In genomic region chr10:91636892-91637291, GRCh38 we compare ENCODE assay signal across 39 cellular contexts. TPM values are rescaled to one million over a fixed set of nuclear protein-coding genes. Genes with fewer than 3 reads are reported as not detected.
"Had no signal": no experiment of that assay in that cellular context is flagged by ENCODE, and none has a peak within 500 bp of the region (broad histone marks: within the 10 kb centered on the region; RNA-seq: fewer than 3 reads in every experiment).

No MANE protein-coding gene starts in this region.

- H3K27ac ChIP-seq: brain microvascular endothelial cell, KMS-11, Peyer's patch, RWPE1 had no signal

- H3K9me3 Mint-ChIP-seq: activated CD4-positive, alpha-beta memory T cell treated with anti-CD3 and anti-CD28 coated beads, Interleukin-2, amount 10 ng/mL, durations not matched to agents 7 days and 5 days; activated naive CD8-positive, alpha-beta T cell treated with anti-CD3 and anti-CD28 coated beads for 36 hours; WTC11 had no signal

- DNase-seq: activated CD4-positive, alpha-beta memory T cell treated with anti-CD3 and anti-CD28 coated beads, Interleukin-2, amount 10 ng/mL, durations not matched to agents 7 days and 5 days; activated CD4-positive, alpha-beta T cell treated with anti-CD3 and anti-CD28 coated beads for 48 hours; activated CD4-positive, CD25-positive, alpha-beta regulatory T cell treated with anti-CD3 and anti-CD28 coated beads, Interleukin-2, amount 50 U/mL, for 72 hours; activated CD8-positive, alpha-beta memory T cell treated with anti-CD3 and anti-CD28 coated beads for 24 hours; activated CD8-positive, alpha-beta memory T cell treated with anti-CD3 and anti-CD28 coated beads, Interleukin-2, amount 10 ng/mL, durations not matched to agents 7 days and 5 days; activated CD8-positive, alpha-beta memory T cell treated with anti-CD3 and anti-CD28 coated beads, Interleukin-2, amount 50 U/mL, for 48 hours; activated effector memory CD4-positive, alpha-beta T cell treated with anti-CD3 and anti-CD28 coated beads, Interleukin-2, amount 50 U/mL, for 16 hours; activated naive CD4-positive, alpha-beta T cell; activated naive CD4-positive, alpha-beta T cell treated with anti-CD3 and anti-CD28 coated beads, Interleukin-2, amount 50 U/mL, for 16 hours; activated naive CD8-positive, alpha-beta T cell treated with anti-CD3 and anti-CD28 coated beads for 36 hours; activated T-cell treated with anti-CD3 and anti-CD28 coated beads, Interleukin-2, amount 50 U/mL, for 48 hours; amniotic stem cell; aorta; brain microvascular endothelial cell; central memory CD4-positive, alpha-beta T cell; MM.1S; MV-4-11; NCI-H1092; NCI-H1436 treated with DMSO at 0.1 percent for 48 hours; NCI-H1694 treated with DMSO at 0.1 percent for 48 hours; NCI-H2029; NCI-H2171 treated with DMSO at 0.1 percent for 48 hours; NCI-H2227 treated with DMSO at 0.1 percent for 48 hours; NCI-H446; NCI-H510A treated with DMSO at 0.1 percent for 48 hours; NCI-H526 treated with DMSO at 0.1 percent for 48 hours; NCI-H82; NK-92 treated with Interleukin-12 subunit alpha and Interleukin-12 subunit beta, amount 100 ng/mL, for 24 hours; PC-3; Peyer's patch; SIG-M5; SW 1271; T-helper 1 cell; T-helper 2 cell; T-helper 9 cell had no signal

- H3K4me2 ChIP-seq: KMS-11 had no signal

- H3K36me3 ChIP-seq: brain microvascular endothelial cell, Peyer's patch had no signal

- H3K27me3 ChIP-seq: brain microvascular endothelial cell, Peyer's patch had no signal

- H3K4me3 Mint-ChIP-seq: activated CD4-positive, alpha-beta memory T cell treated with anti-CD3 and anti-CD28 coated beads, Interleukin-2, amount 10 ng/mL, durations not matched to agents 7 days and 5 days; activated CD8-positive, alpha-beta memory T cell treated with anti-CD3 and anti-CD28 coated beads, Interleukin-2, amount 10 ng/mL, durations not matched to agents 7 days and 5 days; activated naive CD8-positive, alpha-beta T cell treated with anti-CD3 and anti-CD28 coated beads for 36 hours; WTC11 had no signal

- H3K27ac Mint-ChIP-seq: activated CD4-positive, alpha-beta memory T cell treated with anti-CD3 and anti-CD28 coated beads, Interleukin-2, amount 10 ng/mL, durations not matched to agents 7 days and 5 days; activated CD8-positive, alpha-beta memory T cell treated with anti-CD3 and anti-CD28 coated beads, Interleukin-2, amount 10 ng/mL, durations not matched to agents 7 days and 5 days; activated naive CD8-positive, alpha-beta T cell treated with anti-CD3 and anti-CD28 coated beads for 36 hours; WTC11 had no signal

- H3K9me3 ChIP-seq: Peyer's patch had no signal

- H3K4me3 ChIP-seq: Peyer's patch had no signal

- H3K36me3 Mint-ChIP-seq: activated CD8-positive, alpha-beta memory T cell treated with anti-CD3 and anti-CD28 coated beads, Interleukin-2, amount 10 ng/mL, durations not matched to agents 7 days and 5 days; activated naive CD8-positive, alpha-beta T cell treated with anti-CD3 and anti-CD28 coated beads for 36 hours; WTC11 had no signal

- ATAC-seq: activated CD8-positive, alpha-beta memory T cell treated with anti-CD3 and anti-CD28 coated beads, Interleukin-2, amount 10 ng/mL, durations not matched to agents 7 days and 5 days; PC-3; Right ventricle myocardium inferior; WTC11 had no signal

RNA-seq across cellular contexts. Expression of gene PPP1R3C, which starts 4.0 kb away (rescaled TPM):
- total RNA-seq: activated CD8-positive, alpha-beta memory T cell treated with anti-CD3 and anti-CD28 coated beads, Interleukin-2, amount 10 ng/mL, durations not matched to agents 7 days and 5 days; PC-3 had no signal
